In genomic region chr16:4767872-4768548, GRCh38 we compare ENCODE assay signal across 8 cellular contexts. TPM values are rescaled to one million over a fixed set of nuclear protein-coding genes. Genes with fewer than 3 reads are reported as not detected.
DNase-seq lines count a peak whose midpoint lies in the region; ATAC-seq and TF ChIP-seq lines count a peak whose summit lies in the region.

No MANE protein-coding gene starts in this region.

- no peaks in the 10 kb centered on the region for H3K9me3 ChIP-seq in colonic mucosa
- no peaks in the 10 kb centered on the region for H3K9me3 ChIP-seq in mucosa of rectum (ENCODE audit: control insufficient read depth in 2 of 2, low read length in 2 of 2)

- DNase-seq in NCI-H69 (lab: John Stamatoyannopoulos, UW) (peak; percentile 51), colonic mucosa (peak; percentile 38), NCI-H446 (lab: John Stamatoyannopoulos, UW) (no peak)

- H3K4me3 ChIP-seq in colonic mucosa (peak overlapping the region; percentile 97), mucosa of rectum (ENCODE audit: low read length in 2 of 2) (peak overlapping the region; percentile 73 to 96)

- intact Hi-C loops in colonic mucosa (cut with DNase I): loop anchor here (2.0 kb wide), 1 partner anchor 33 kb away; no protein-coding TSS in a partner anchor

- no peak for TF ChIP-seq POLR2A in GM18505 (IDR thresholded peaks at IDR 0.05; ENCODE audit: borderline replicate concordance, extremely low read depth, insufficient read depth, insufficient read length)

- H3K36me3 ChIP-seq in colonic mucosa (no peaks in the 10 kb centered on the region), mucosa of rectum (ENCODE audit: control insufficient read depth in 2 of 2, insufficient read depth in 2 of 2, low read length in 2 of 2) (peaks cover 4 to 17% of the 10 kb centered on the region in 2 donors)

- ATAC-seq in GM18505 (IDR thresholded peaks at IDR 0.05; ENCODE audit: unreplicated experiment): peak; percentile 4
- ATAC-seq in HG02938 (IDR thresholded peaks at IDR 0.05; ENCODE audit: unreplicated experiment): no peak
- no peak for ATAC-seq in GM19397 (IDR thresholded peaks at IDR 0.05; ENCODE audit: unreplicated experiment)

- peak overlapping the region; percentile 91 for H3K27ac ChIP-seq in 22Rv1
- peak overlapping the region; percentile 90 for H3K27ac ChIP-seq in colonic mucosa
- peak overlapping the region; percentile 88 to 95 for H3K27ac ChIP-seq in mucosa of rectum (ENCODE audit: low read depth in 2 of 2, low read length in 2 of 2)

- peak overlapping the region; percentile 53 for H3K9ac ChIP-seq in colonic mucosa (ENCODE audit: low read depth in 2 of 2, low read length in 2 of 2)
- H3K9ac ChIP-seq in mucosa of rectum (ENCODE audit: low read depth in 1 of 2, low read length in 2 of 2): peak overlapping the region; percentile 75 to 79

- H3K27me3 ChIP-seq in colonic mucosa: no peaks in the 10 kb centered on the region
- no peaks in the 10 kb centered on the region for H3K27me3 ChIP-seq in mucosa of rectum (ENCODE audit: control insufficient read depth in 2 of 2, insufficient read depth in 2 of 2, low read length in 2 of 2)

- H3K4me1 ChIP-seq in colonic mucosa (peaks cover 15% of the 10 kb centered on the region), mucosa of rectum (ENCODE audit: control insufficient read depth in 2 of 2, insufficient read depth in 2 of 2, low read length in 2 of 2) (peaks cover 20 to 24% of the 10 kb centered on the region in 2 donors)

- TF ChIP-seq CTCF in 22Rv1 (IDR thresholded peaks at IDR 0.05) (no peak), colonic mucosa (IDR thresholded peaks at IDR 0.05) (no peak)

RNA-seq across cellular contexts. Expression of gene ZNF500, which starts 1.0 kb away (rescaled TPM):
- total RNA-seq in colonic mucosa: 10 to 100 TPM; 12.3 to 16.1 TPM

RNA-seq across cellular contexts. Expression of gene SEPTIN12, which starts 20.1 kb away (rescaled TPM):
- not detected for total RNA-seq in colonic mucosa

RNA-seq across cellular contexts. Expression of gene SMIM22, which starts 27.2 kb away (rescaled TPM):
- 100 to 1,000 TPM; 361 to 457 TPM for total RNA-seq in colonic mucosa

RNA-seq across cellular contexts. Expression of gene DNAAF8, which starts 33.7 kb away (rescaled TPM):
- under 1 TPM; 0.61 to 0.69 TPM for total RNA-seq in colonic mucosa

RNA-seq across cellular contexts. Expression of gene ANKS3, which starts 33.9 kb away (rescaled TPM):
- total RNA-seq in colonic mucosa: 10 to 100 TPM; 10.1 to 23.2 TPM

Comparison
In these comparisons a context has a peak if more than half of its experiments do, and no peak if none do; other contexts are left out.
1. DNase-seq: peak in NCI-H69 (single experiment) and colonic mucosa (single experiment); none in NCI-H446 (0 of 2).
2. Peak in every context shown above with its lines, with median percentiles within 50 percentile points of each other: H3K27ac ChIP-seq.